ENCODE assay signal across 29 cellular contexts in genomic region chr3:31086698-31087097, GRCh38.
DNase-seq lines count a peak whose midpoint lies in the region; ATAC-seq and TF ChIP-seq lines count a peak whose summit lies in the region.
"Had no signal": no experiment of that assay in that cellular context is flagged by ENCODE, and none has a peak within 500 bp of the region (broad histone marks: within the 10 kb centered on the region; RNA-seq: fewer than 3 reads in every experiment).

No MANE protein-coding gene starts in this region.

- H3K4me3 Mint-ChIP-seq in endothelial cell (ENCODE audit: unreplicated experiment) = no peak overlapping the region
- H3K4me3 Mint-ChIP-seq in CD4-positive, alpha-beta T cell = no peak overlapping the region
- H3K4me3 Mint-ChIP-seq: activated naive CD8-positive, alpha-beta T cell treated with anti-CD3 and anti-CD28 coated beads, Interleukin-2, amount 50 U/mL, for 24 hours; nephron; T-helper 17 cell had no signal

- H3K9me3 ChIP-seq in left lung (no peaks in the 10 kb centered on the region), stomach (no peaks in the 10 kb centered on the region)
- no peaks in the 10 kb centered on the region for H3K9me3 ChIP-seq in CD4-positive, alpha-beta T cell (ENCODE audit: control insufficient read depth, low read length)
- H3K9me3 ChIP-seq: esophagus squamous epithelium, thoracic aorta had no signal

- POLR2A ChIA-PET in CD4-positive, alpha-beta T cell (lab: Charles Lee) = no interaction called here

- no peaks in the 10 kb centered on the region for H3K4me1 ChIP-seq in left lung
- H3K4me1 ChIP-seq in stomach = peaks cover 0 to 11% (median 4%) of the 10 kb centered on the region in 4 donors
- H3K4me1 ChIP-seq: foreskin keratinocyte had no signal

- no peaks in the 10 kb centered on the region for H3K9me3 Mint-ChIP-seq in endothelial cell (ENCODE audit: unreplicated experiment)
- H3K9me3 Mint-ChIP-seq in CD4-positive, alpha-beta T cell = no peaks in the 10 kb centered on the region
- H3K9me3 Mint-ChIP-seq: activated naive CD8-positive, alpha-beta T cell treated with anti-CD3 and anti-CD28 coated beads, Interleukin-2, amount 50 U/mL, for 24 hours; nephron had no signal

- no peaks in the 10 kb centered on the region for H3K36me3 Mint-ChIP-seq in endothelial cell (ENCODE audit: low read depth, unreplicated experiment)
- H3K36me3 Mint-ChIP-seq in CD4-positive, alpha-beta T cell (ENCODE audit: low read depth) = no peaks in the 10 kb centered on the region

- no peaks in the 10 kb centered on the region for H3K4me1 Mint-ChIP-seq in endothelial cell (ENCODE audit: unreplicated experiment)
- H3K4me1 Mint-ChIP-seq in CD4-positive, alpha-beta T cell (ENCODE audit: low read depth) = no peaks in the 10 kb centered on the region
- H3K4me1 Mint-ChIP-seq: activated naive CD8-positive, alpha-beta T cell treated with anti-CD3 and anti-CD28 coated beads, Interleukin-2, amount 50 U/mL, for 24 hours had no signal

- H3K27ac ChIP-seq in left lung (no peak overlapping the region), stomach (peak overlapping the region in 1 of 5 donors; percentile 3)
- no peak overlapping the region for H3K27ac ChIP-seq in CD4-positive, alpha-beta T cell (ENCODE audit: low read depth, low read length)
- H3K27ac ChIP-seq: foreskin keratinocyte, PC-9, thoracic aorta had no signal

- H3K27me3 ChIP-seq in left lung (no peaks in the 10 kb centered on the region), stomach (no peaks in the 10 kb centered on the region)
- H3K27me3 ChIP-seq in CD4-positive, alpha-beta T cell (ENCODE audit: control insufficient read depth, insufficient read depth, low read length) = no peaks in the 10 kb centered on the region
- H3K27me3 ChIP-seq: esophagus squamous epithelium, foreskin keratinocyte had no signal

- intact Hi-C loops in left lung (cut with DNase I) = no loop called here
- intact Hi-C loops in stomach (cut with DNase I; ENCODE audit: low total_unique reads) = no loop called here
- intact Hi-C loops in CD4-positive, alpha-beta T cell (cut with DNase I, micrococcal nuclease) = no loop called here

- no peaks in the 10 kb centered on the region for H3K36me3 ChIP-seq in left lung
- no peaks in the 10 kb centered on the region for H3K36me3 ChIP-seq in stomach
- H3K36me3 ChIP-seq: esophagus squamous epithelium, thoracic aorta had no signal

- TF ChIP-seq CTCF in left lung (IDR thresholded peaks at IDR 0.05) (no peak), stomach (IDR thresholded peaks at IDR 0.05) (no peak), endothelial cell (IDR thresholded peaks at IDR 0.05; ENCODE audit: unreplicated experiment) (no peak)
- no peak for TF ChIP-seq CTCF in CD4-positive, alpha-beta T cell (IDR thresholded peaks at IDR 0.05)

- no peak overlapping the region for H3K4me3 ChIP-seq in left lung
- no peak overlapping the region for H3K4me3 ChIP-seq in stomach
- H3K4me3 ChIP-seq: esophagus squamous epithelium, K562, PC-9, smooth muscle cell, thoracic aorta had no signal

- TF ChIP-seq EP300 in stomach (IDR thresholded peaks at IDR 0.05) = no peak

- CTCF ChIA-PET in CD4-positive, alpha-beta T cell (lab: Charles Lee) = no interaction called here

- DNase-seq in NCI-H524 treated with DMSO at 0.1 percent for 48 hours (lab: John Stamatoyannopoulos, UW) = peak; percentile 14
- peak; percentile 4 for DNase-seq in OCI-M1 (lab: John Stamatoyannopoulos, UW)
- DNase-seq in left lung = no peak
- peak; percentile 28 for DNase-seq in stomach
- no peak for DNase-seq in endothelial cell (ENCODE audit: low spot score)
- no peak for DNase-seq in CD4-positive, alpha-beta T cell
- DNase-seq: activated CD4-positive, alpha-beta T cell treated with anti-CD3 and anti-CD28 coated beads, Interleukin-2, amount 50 U/mL, for 48 hours; activated CD4-positive, CD25-positive, alpha-beta regulatory T cell treated with anti-CD3 and anti-CD28 coated beads, Interleukin-2, amount 50 U/mL, for 72 hours; activated gamma-delta T cell treated with Interleukin-2 at 50 U/mL for 16 hours; activated naive CD8-positive, alpha-beta T cell treated with anti-CD3 and anti-CD28 coated beads, Interleukin-2, amount 50 U/mL, for 24 hours; activated T-cell treated with anti-CD3 and anti-CD28 coated beads, Interleukin-2, amount 50 U/mL, for 48 hours; caudate nucleus; DMS53; esophagus squamous epithelium; foreskin keratinocyte; head of caudate nucleus; NCI-H1417 treated with DMSO at 0.1 percent for 48 hours; PC-9; right cardiac atrium; stimulated activated CD4-positive, alpha-beta T cell treated with anti-CD3 and anti-CD28 coated beads, Interleukin-1b, Interleukin-23, amount 100 ng/mL, for 48 hours; stimulated activated naive CD4-positive, alpha-beta T cell treated with Interleukin-2 at 50 U/mL for 16 hours; T-helper 17 cell had no signal

- peak; percentile 96 for ATAC-seq in left lung
- no peak for ATAC-seq in CD4-positive, alpha-beta T cell (ENCODE audit: poor library complexity)
- ATAC-seq in HG02610 (IDR thresholded peaks at IDR 0.05; ENCODE audit: unreplicated experiment) = no peak
- ATAC-seq: activated naive CD8-positive, alpha-beta T cell treated with anti-CD3 and anti-CD28 coated beads, Interleukin-2, amount 50 U/mL, for 24 hours; foreskin keratinocyte; K562; right cardiac atrium; Right ventricle myocardium inferior; SK-N-SH treated with all-trans-retinoic acid at 6 μM for 48 hours; T-helper 17 cell had no signal

- no peak overlapping the region for H3K27ac Mint-ChIP-seq in endothelial cell (ENCODE audit: unreplicated experiment)
- H3K27ac Mint-ChIP-seq in CD4-positive, alpha-beta T cell = no peak overlapping the region
- H3K27ac Mint-ChIP-seq: activated naive CD8-positive, alpha-beta T cell treated with anti-CD3 and anti-CD28 coated beads, Interleukin-2, amount 50 U/mL, for 24 hours; T-helper 17 cell had no signal

- no peak for TF ChIP-seq POLR2A in stomach (IDR thresholded peaks at IDR 0.05)

- no peaks in the 10 kb centered on the region for H3K27me3 Mint-ChIP-seq in endothelial cell (ENCODE audit: unreplicated experiment)
- no peaks in the 10 kb centered on the region for H3K27me3 Mint-ChIP-seq in CD4-positive, alpha-beta T cell
- H3K27me3 Mint-ChIP-seq: activated naive CD8-positive, alpha-beta T cell treated with anti-CD3 and anti-CD28 coated beads, Interleukin-2, amount 50 U/mL, for 24 hours; T-helper 17 cell had no signal

Comparison
In these comparisons a context has a peak if more than half of its experiments do, and no peak if none do; other contexts are left out.
1. DNase-seq: peak in NCI-H524 treated with DMSO at 0.1 percent for 48 hours (single experiment), OCI-M1 (single experiment) and stomach (single experiment); none in left lung (0 of 2), endothelial cell (single experiment) and CD4-positive, alpha-beta T cell (0 of 10).